8 cellular contexts compared by ENCODE assay signal in genomic region chr14:24092960-24093900, GRCh38. TPM values are rescaled to one million over a fixed set of nuclear protein-coding genes. Genes with fewer than 3 reads are reported as not detected.
DNase-seq lines count a peak whose midpoint lies in the region; ATAC-seq and TF ChIP-seq lines count a peak whose summit lies in the region.

No MANE protein-coding gene starts in this region.

- H3K27me3 Mint-ChIP-seq in CD4-positive, alpha-beta memory T cell: no peaks in the 10 kb centered on the region
- H3K27me3 Mint-ChIP-seq in osteocyte (ENCODE audit: unreplicated experiment): no peaks in the 10 kb centered on the region

- peak overlapping the region in 1 of 2 donors; percentile 82 for H3K4me3 ChIP-seq in CD4-positive, alpha-beta memory T cell (ENCODE audit: low read length in 2 of 2)
- H3K4me3 ChIP-seq in Panc1 (ENCODE audit: low read depth in 2 of 2, low read length in 2 of 2): peak overlapping the region in 1 of 2 experiments; percentile 84; a peak in 1 of 4 replicates

- H3K27ac Mint-ChIP-seq in CD4-positive, alpha-beta memory T cell: peak overlapping the region; percentile 82 to 98 (median 87)
- peak overlapping the region; percentile 90 for H3K27ac Mint-ChIP-seq in osteocyte (ENCODE audit: unreplicated experiment)

- H3K27me3 ChIP-seq in CD4-positive, alpha-beta memory T cell (ENCODE audit: insufficient read depth, low read length): no peaks in the 10 kb centered on the region
- no peaks in the 10 kb centered on the region for H3K27me3 ChIP-seq in Panc1 (ENCODE audit: control insufficient read depth, insufficient read depth, low read length)

- no peak for DNase-seq in CD4-positive, alpha-beta memory T cell
- DNase-seq in Panc1 (ENCODE audit: low read depth, low spot score) (no peak), epithelial cell of prostate (ENCODE audit: low read depth, low spot score) (no peak), osteocyte (ENCODE audit: extremely low spot score, unreplicated experiment) (no peak), NCI-H1417 treated with DMSO at 0.1 percent for 48 hours (lab: John Stamatoyannopoulos, UW) (no peak), globus pallidus (ENCODE audit: low spot score) (no peak)
- DNase-seq in activated CD8-positive, alpha-beta memory T cell treated with anti-CD3 and anti-CD28 coated beads, Interleukin-2, amount 50 U/mL, for 48 hours: no peak

- TF ChIP-seq CTCF in Panc1 (IDR thresholded peaks at IDR 0.05) (no peak), osteocyte (IDR thresholded peaks at IDR 0.05) (no peak)

- peaks cover 0 to 18% of the 10 kb centered on the region in 2 donors for H3K36me3 Mint-ChIP-seq in CD4-positive, alpha-beta memory T cell
- peaks cover 8% of the 10 kb centered on the region for H3K36me3 Mint-ChIP-seq in osteocyte (ENCODE audit: unreplicated experiment)

- POLR2A ChIA-PET in CD4-positive, alpha-beta memory T cell (lab: Charles Lee; ENCODE audit: partially characterized antibody): interaction anchor here (0.7 to 8.8 kb wide), 15 partner anchors 11 to 337 kb away, joined by 3 to 137 read pairs (median 8); partner anchors contain the start of genes CARMIL3, CHMP4A, DCAF11 and DHRS1
- POLR2A ChIA-PET in Panc1 (lab: Charles Lee): interaction anchor here (0.6 kb wide), 1 partner anchor 231 kb away, joined by 7 read pairs; no protein-coding TSS in a partner anchor

- ATAC-seq in Panc1 (no peak), HG03139 (IDR thresholded peaks at IDR 0.05; ENCODE audit: unreplicated experiment) (no peak)

- H3K9me3 Mint-ChIP-seq in CD4-positive, alpha-beta memory T cell: no peaks in the 10 kb centered on the region
- H3K9me3 Mint-ChIP-seq in osteocyte (ENCODE audit: unreplicated experiment): no peaks in the 10 kb centered on the region

- CTCF ChIA-PET in CD4-positive, alpha-beta memory T cell (lab: Charles Lee; ENCODE audit: partially characterized antibody): interaction anchor here (0.8 to 12.2 kb wide), 9 partner anchors 12 to 338 kb away, joined by 3 to 475 read pairs (median 5); partner anchors contain the start of genes CARMIL3, DCAF11, IRF9 and LTB4R2
- CTCF ChIA-PET in Panc1 (lab: Charles Lee): interaction anchor here (0.5 to 4.0 kb wide), 5 partner anchors 16 to 792 kb away, joined by 3 to 50 read pairs (median 3); no protein-coding TSS in a partner anchor

- H3K4me1 Mint-ChIP-seq in CD4-positive, alpha-beta memory T cell: peaks cover 21 to 47% (median 33%) of the 10 kb centered on the region in 4 donors
- H3K4me1 Mint-ChIP-seq in osteocyte (ENCODE audit: unreplicated experiment): peaks cover 26% of the 10 kb centered on the region

- H3K4me1 ChIP-seq in CD4-positive, alpha-beta memory T cell (ENCODE audit: insufficient read depth, low read length): peaks cover 26% of the 10 kb centered on the region
- peaks cover 5% of the 10 kb centered on the region; the same call in 1 of the 2 replicates for H3K4me1 ChIP-seq in Panc1 (ENCODE audit: control insufficient read depth, insufficient read depth, low read length)

- intact Hi-C loops in CD4-positive, alpha-beta memory T cell (cut with micrococcal nuclease): loop anchor here (10.0 kb wide), 1 partner anchor 52 kb away; the partner anchor contains the start of genes EMC9, PSME2 and RNF31
- intact Hi-C loops in Panc1 (cut with micrococcal nuclease; ENCODE audit: unreplicated experiment): no loop called here

- in situ Hi-C loops in Panc1 (cut with HindIII; ENCODE audit: low pct_unique_long_range_greater_than_20kb, low sequenced_read_pairs): no loop called here

- peaks cover 5% of the 10 kb centered on the region for H3K36me3 ChIP-seq in CD4-positive, alpha-beta memory T cell (ENCODE audit: insufficient read depth, low read length)
- no peaks in the 10 kb centered on the region; the same call in 1 of the 2 replicates for H3K36me3 ChIP-seq in Panc1 (ENCODE audit: control insufficient read depth, insufficient read depth, low read length)

- H3K4me3 Mint-ChIP-seq in CD4-positive, alpha-beta memory T cell: peak overlapping the region; percentile 91 to 100 (median 98)
- peak overlapping the region; percentile 29 for H3K4me3 Mint-ChIP-seq in osteocyte (ENCODE audit: unreplicated experiment)

- BruUV-seq in Panc1 (replicated peaks; lab: Mats Ljungman, UMichigan): no TSS peak

- peak overlapping the region; percentile 84 for H3K27ac ChIP-seq in CD4-positive, alpha-beta memory T cell (ENCODE audit: low read depth, low read length)
- H3K27ac ChIP-seq in Panc1 (ENCODE audit: low read length) (peak overlapping the region; percentile 84; the same call in 1 of the 2 replicates), epithelial cell of prostate (peak overlapping the region; percentile 82)

- no peaks in the 10 kb centered on the region for H3K9me3 ChIP-seq in CD4-positive, alpha-beta memory T cell (ENCODE audit: control insufficient read depth in 1 of 2, low read length in 2 of 2)
- H3K9me3 ChIP-seq in Panc1 (ENCODE audit: control insufficient read depth, insufficient read depth, low read depth, low read length): no peaks in the 10 kb centered on the region

RNA-seq across cellular contexts. Expression of gene PCK2, which starts 0.9 kb away (rescaled TPM):
- 10 to 100 TPM; 18.3 to 21.4 TPM for total RNA-seq in CD4-positive, alpha-beta memory T cell
- polyA plus RNA-seq in CD4-positive, alpha-beta memory T cell: 10 to 100 TPM; 11.0 to 15.5 TPM
- total RNA-seq in Panc1 (2021; ENCODE audit: unreplicated experiment) (24.5 TPM), osteocyte (66.0 and 75.1 TPM in 2 replicates)
- polyA plus RNA-seq in Panc1 (2012; ENCODE audit: insufficient read length): 43.8 TPM

RNA-seq across cellular contexts. Expression of gene DCAF11, which starts 21.3 kb away (rescaled TPM):
- total RNA-seq in CD4-positive, alpha-beta memory T cell: 10 to 100 TPM; 71.5 to 75.8 TPM
- polyA plus RNA-seq in CD4-positive, alpha-beta memory T cell: 10 to 100 TPM; 75.1 to 93.4 TPM
- 37.4 TPM for total RNA-seq in Panc1 (2021; ENCODE audit: unreplicated experiment)
- 37.8 TPM for polyA plus RNA-seq in Panc1 (2012; ENCODE audit: insufficient read length)
- 50.2 and 52.8 TPM in 2 replicates for total RNA-seq in osteocyte

RNA-seq across cellular contexts. Expression of gene NRL, which starts 21.5 kb away (rescaled TPM):
- 1 to 10 TPM; 2.9 to 4.5 TPM for total RNA-seq in CD4-positive, alpha-beta memory T cell
- polyA plus RNA-seq in CD4-positive, alpha-beta memory T cell: 1 to 10 TPM; 1.4 to 1.6 TPM
- 1.4 TPM for total RNA-seq in Panc1 (2021; ENCODE audit: unreplicated experiment)
- polyA plus RNA-seq in Panc1 (2012; ENCODE audit: insufficient read length): 0.59 TPM
- total RNA-seq in osteocyte: 1.2 and 1.9 TPM in 2 replicates

RNA-seq across cellular contexts. Expression of gene CPNE6, which starts 21.9 kb away (rescaled TPM):
- not detected for total RNA-seq in CD4-positive, alpha-beta memory T cell
- under 1 TPM in 1 of 2 donors, not detected in 1; 0.04 TPM for polyA plus RNA-seq in CD4-positive, alpha-beta memory T cell
- total RNA-seq in Panc1 (2021; ENCODE audit: unreplicated experiment) (not detected), osteocyte (not detected in 2 replicates)
- not detected for polyA plus RNA-seq in Panc1 (2012; ENCODE audit: insufficient read length)

RNA-seq across cellular contexts. Expression of gene FITM1, which starts 37.2 kb away (rescaled TPM):
- 1 to 10 TPM; 3.2 to 4.2 TPM for total RNA-seq in CD4-positive, alpha-beta memory T cell
- polyA plus RNA-seq in CD4-positive, alpha-beta memory T cell: under 1 TPM; 0.69 to 0.81 TPM
- total RNA-seq in Panc1 (2021; ENCODE audit: unreplicated experiment) (0.46 TPM), osteocyte (0.63 and 0.73 TPM in 2 replicates)
- not detected for polyA plus RNA-seq in Panc1 (2012; ENCODE audit: insufficient read length)
